Comparison of ENCODE assay signal across 34 cellular contexts in genomic region chr4:69642961-69643360, GRCh38. TPM values are rescaled to one million over a fixed set of nuclear protein-coding genes. Genes with fewer than 3 reads are reported as not detected.
"Had no signal": no experiment of that assay in that cellular context is flagged by ENCODE, and none has a peak within 500 bp of the region (broad histone marks: within the 10 kb centered on the region; RNA-seq: fewer than 3 reads in every experiment).

No MANE protein-coding gene starts in this region.

- H3K4me3 ChIP-seq: esophagus muscularis mucosa, heart left ventricle had no signal

- H3K4me1 ChIP-seq: esophagus muscularis mucosa, heart left ventricle had no signal

- H3K27ac ChIP-seq: brain microvascular endothelial cell, esophagus muscularis mucosa, foreskin keratinocyte, heart left ventricle, WERI-Rb-1 had no signal

- DNase-seq: activated B cell treated with CpG ODN at 0.5 μM for 24 hours; activated CD4-positive, alpha-beta memory T cell treated with anti-CD3 and anti-CD28 coated beads for 36 hours; activated CD4-positive, alpha-beta T cell treated with anti-CD3 and anti-CD28 coated beads for 48 hours; activated CD4-positive, alpha-beta T cell treated with anti-CD3 and anti-CD28 coated beads, Interleukin-2, amount 50 U/mL, for 1 hour; activated CD8-positive, alpha-beta memory T cell treated with anti-CD3 and anti-CD28 coated beads, Interleukin-2, amount 10 ng/mL, durations not matched to agents 7 days and 5 days; activated CD8-positive, alpha-beta memory T cell treated with anti-CD3 and anti-CD28 coated beads, Interleukin-2, amount 50 U/mL, for 4 hours; activated CD8-positive, alpha-beta T cell treated with anti-CD3 and anti-CD28 coated beads, Interleukin-2, amount 10 ng/mL, durations not matched to agents 7 days and 5 days; activated gamma-delta T cell treated with Interleukin-2 at 50 U/mL for 16 hours; activated naive CD4-positive, alpha-beta T cell treated with anti-CD3 and anti-CD28 coated beads, Interleukin-2, amount 50 U/mL, for 16 hours; activated naive CD4-positive, alpha-beta T cell treated with Interleukin-2 at 50 U/mL for 16 hours; activated T-cell treated with anti-CD3 and anti-CD28 coated beads, Interleukin-2, amount 50 U/mL, for 1 hour; activated T-cell treated with anti-CD3 and anti-CD28 coated beads, Interleukin-2, amount 50 U/mL, for 72 hours; amniotic stem cell; anterior cingulate cortex; brain microvascular endothelial cell; caudate nucleus; cortex of kidney; dermis blood vessel endothelial cell; effector CD4-positive, alpha-beta T cell; effector memory CD8-positive, alpha-beta T cell; erythroblast; foreskin keratinocyte; glutamatergic neuron; heart left ventricle; T-helper 1 cell; T-helper 17 cell; T1000; WERI-Rb-1 had no signal

- H3K9me3 ChIP-seq: esophagus muscularis mucosa, heart left ventricle had no signal

- ATAC-seq: activated CD4-positive, CD25-positive, alpha-beta regulatory T cell treated with anti-CD3 and anti-CD28 coated beads, Interleukin-2, amount 50 U/mL, for 24 hours; activated CD8-positive, alpha-beta memory T cell treated with anti-CD3 and anti-CD28 coated beads, Interleukin-2, amount 10 ng/mL, durations not matched to agents 7 days and 5 days; activated CD8-positive, alpha-beta T cell treated with anti-CD3 and anti-CD28 coated beads, Interleukin-2, amount 10 ng/mL, durations not matched to agents 7 days and 5 days; activated T-cell treated with anti-CD3 and anti-CD28 coated beads, Interleukin-2, amount 50 U/mL, for 72 hours; effector memory CD8-positive, alpha-beta T cell; foreskin keratinocyte; heart left ventricle; T-helper 17 cell had no signal

- H3K36me3 ChIP-seq: brain microvascular endothelial cell, esophagus muscularis mucosa, heart left ventricle, WERI-Rb-1 had no signal

- H3K27me3 ChIP-seq: brain microvascular endothelial cell, esophagus muscularis mucosa, foreskin keratinocyte, heart left ventricle had no signal

RNA-seq across cellular contexts. Expression of gene UGT2A2, which starts 3.5 kb away (rescaled TPM):
- total RNA-seq: activated B cell treated with CpG ODN at 0.5 μM for 24 hours; activated CD4-positive, alpha-beta memory T cell treated with anti-CD3 and anti-CD28 coated beads for 36 hours; activated CD8-positive, alpha-beta memory T cell treated with anti-CD3 and anti-CD28 coated beads for 36 hours; activated CD8-positive, alpha-beta memory T cell treated with anti-CD3 and anti-CD28 coated beads, Interleukin-2, amount 10 ng/mL, durations not matched to agents 7 days and 5 days; activated CD8-positive, alpha-beta T cell treated with anti-CD3 and anti-CD28 coated beads, Interleukin-2, amount 10 ng/mL, durations not matched to agents 7 days and 5 days; activated T-cell treated with anti-CD3 and anti-CD28 coated beads, Interleukin-2, amount 50 U/mL, for 72 hours; astrocyte; bronchial epithelial cell; chondrocyte; dermis blood vessel endothelial cell; esophagus muscularis mucosa; foreskin keratinocyte; heart left ventricle; T-helper 17 cell had no signal

RNA-seq across cellular contexts. Expression of gene UGT2A1, which starts 10.1 kb away (rescaled TPM):
- total RNA-seq: activated B cell treated with CpG ODN at 0.5 μM for 24 hours; activated CD4-positive, alpha-beta memory T cell treated with anti-CD3 and anti-CD28 coated beads for 36 hours; activated CD8-positive, alpha-beta memory T cell treated with anti-CD3 and anti-CD28 coated beads for 36 hours; activated CD8-positive, alpha-beta memory T cell treated with anti-CD3 and anti-CD28 coated beads, Interleukin-2, amount 10 ng/mL, durations not matched to agents 7 days and 5 days; activated CD8-positive, alpha-beta T cell treated with anti-CD3 and anti-CD28 coated beads, Interleukin-2, amount 10 ng/mL, durations not matched to agents 7 days and 5 days; activated T-cell treated with anti-CD3 and anti-CD28 coated beads, Interleukin-2, amount 50 U/mL, for 72 hours; astrocyte; bronchial epithelial cell; chondrocyte; esophagus muscularis mucosa; foreskin keratinocyte; heart left ventricle; T-helper 17 cell had no signal
